In the genomic region with DNA sequence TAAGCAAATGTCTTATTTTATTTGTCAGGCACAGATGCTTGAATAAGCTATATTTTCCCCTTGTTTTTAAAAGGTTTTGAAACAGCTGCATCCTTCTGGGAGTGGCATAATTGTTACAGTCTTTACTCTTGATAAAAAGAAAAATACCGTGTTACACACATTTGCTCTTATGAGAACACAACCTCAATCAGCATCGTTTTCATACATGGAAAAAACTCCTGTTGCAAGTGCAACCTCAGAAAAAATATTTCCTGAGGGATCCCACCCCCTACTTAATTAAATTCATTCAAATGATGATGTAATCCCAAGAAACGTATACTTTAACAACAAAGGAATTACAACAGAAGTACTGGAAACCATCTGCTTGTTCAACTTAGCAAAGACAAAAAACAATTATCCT, we compare ENCODE assay signal across 27 cellular contexts. TPM values are rescaled to one million over a fixed set of nuclear protein-coding genes. Genes with fewer than 3 reads are reported as not detected.
DNase-seq lines count a peak whose midpoint lies in the region; ATAC-seq and TF ChIP-seq lines count a peak whose summit lies in the region.
"Had no signal": no experiment of that assay in that cellular context is flagged by ENCODE, and none has a peak within 500 bp of the region (broad histone marks: within the 10 kb centered on the region; RNA-seq: fewer than 3 reads in every experiment).

No MANE protein-coding gene starts in this region.

- 0 out of 2 replicates have a peak overlapping the region, but pooled peaks have one; percentile 4 for H3K4ac ChIP-seq in IMR-90 (ENCODE audit: low read depth, low read length)

- no peak overlapping the region for H2AK5ac ChIP-seq in IMR-90 (ENCODE audit: low read depth, low read length)

- H3K4me1 ChIP-seq in IMR-90 (ENCODE audit: control insufficient read depth, insufficient read depth, low read length) = peaks cover 15% of the 10 kb centered on the region
- H3K4me1 ChIP-seq: prostate gland had no signal

- no peak overlapping the region for H2AFZ ChIP-seq in IMR-90 (replicated peaks; ENCODE audit: low read length, poor library complexity)

- no peak overlapping the region for H3K9ac ChIP-seq in IMR-90 (ENCODE audit: low read depth, low read length)
- H3K9ac ChIP-seq: KMS-11 had no signal

- DNase-seq in AG10803 (ENCODE audit: low read depth) (peak; percentile 48), IMR-90 (peak; percentile 51), cardiac fibroblast (ENCODE audit: low read depth in 2 of 2) (peak; percentile 20 to 27), fibroblast of the conjunctiva (ENCODE audit: low read depth) (peak; percentile 70), occipital lobe (lab: John Stamatoyannopoulos, UW) (no peak), glomerular visceral epithelial cell (ENCODE audit: extremely low spot score) (no peak), GM20000 (ENCODE audit: low spot score) (no peak)
- DNase-seq: activated CD4-positive, alpha-beta T cell treated with anti-CD3 and anti-CD28 coated beads for 36 hours; activated CD8-positive, alpha-beta T cell treated with anti-CD3 and anti-CD28 coated beads, Interleukin-2, amount 10 ng/mL, durations not matched to agents 7 days and 5 days; activated naive CD8-positive, alpha-beta T cell treated with anti-CD3 and anti-CD28 coated beads for 36 hours; activated T-cell treated with anti-CD3 and anti-CD28 coated beads for 4 hours; Calu3; dorsolateral prefrontal cortex; H7; heart right ventricle; left cardiac atrium; MV-4-11; PC-3; stimulated activated CD4-positive, alpha-beta T cell treated with anti-CD3 and anti-CD28 coated beads, Interleukin-15, amount 100 ng/mL, for 24 hours; stimulated activated naive B cell treated with anti-CD40 and anti-IgM and Interleukin-4, amounts not matched to agents 10 μg/mL and 1 μg/mL and 100 μg/mL, for 72 hours; upper lobe of right lung had no signal

- no TSS peak for BruUV-seq in IMR-90 (replicated peaks; lab: Mats Ljungman, UMichigan)

- H3K9me3 ChIP-seq in IMR-90 (ENCODE audit: control insufficient read depth, insufficient read depth, low read length) = no peaks in the 10 kb centered on the region
- H3K9me3 ChIP-seq: heart right ventricle, neutrophil, prostate gland, upper lobe of right lung had no signal

- no peaks in the 10 kb centered on the region for H3K27me3 ChIP-seq in IMR-90 (ENCODE audit: control insufficient read depth, insufficient read depth, low read length)
- H3K27me3 ChIP-seq: dorsolateral prefrontal cortex, heart right ventricle, neutrophil, upper lobe of right lung had no signal

- no peak for ATAC-seq in IMR-90 (ENCODE audit: low read depth)
- no peak for ATAC-seq in HG03432 (IDR thresholded peaks at IDR 0.05; ENCODE audit: unreplicated experiment)
- ATAC-seq: activated CD4-positive, alpha-beta T cell treated with anti-CD3 and anti-CD28 coated beads for 36 hours; activated CD8-positive, alpha-beta T cell treated with anti-CD3 and anti-CD28 coated beads, Interleukin-2, amount 10 ng/mL, durations not matched to agents 7 days and 5 days; left cardiac atrium; PC-3; Right ventricle myocardium inferior; stimulated activated naive B cell treated with anti-CD40 and anti-IgM and Interleukin-4, amounts not matched to agents 10 μg/mL and 1 μg/mL and 100 μg/mL, for 72 hours had no signal

- H4K5ac ChIP-seq in IMR-90 (ENCODE audit: low read depth, low read length) = no peak overlapping the region

- H4K20me1 ChIP-seq in IMR-90 (ENCODE audit: insufficient read depth, low read length) = no peaks in the 10 kb centered on the region

- H3K4me3 ChIP-seq in AG10803 (ENCODE audit: low read length) (no peak overlapping the region), IMR-90 (ENCODE audit: insufficient read depth, low read depth, low read length) (no peak overlapping the region), cardiac fibroblast (replicated peaks in 1 of 2; ENCODE audit: low read depth in 2 of 2, low read length in 2 of 2) (no peak overlapping the region)
- H3K4me3 ChIP-seq: heart right ventricle, prostate gland, upper lobe of right lung had no signal

- dilution Hi-C loops in IMR-90 (cut with HindIII; ENCODE audit: low sequenced_read_pairs, unreplicated experiment) = no loop called here

- no peak overlapping the region for H2BK15ac ChIP-seq in IMR-90 (ENCODE audit: low read depth, low read length)

- POLR2A ChIA-PET in IMR-90 (lab: Charles Lee; ENCODE audit: unreplicated experiment) = no interaction called here

- peaks cover 4% of the 10 kb centered on the region; the same call in 1 of the 2 replicates for H3K9me1 ChIP-seq in IMR-90 (ENCODE audit: insufficient read depth, low read length)

- peak overlapping the region; percentile 57; the same call in 1 of the 2 replicates for H3K27ac ChIP-seq in IMR-90 (ENCODE audit: insufficient read depth, low read length)
- H3K27ac ChIP-seq: C4-2B, dorsolateral prefrontal cortex, KMS-11, neutrophil, prostate gland, upper lobe of right lung had no signal

- no peak overlapping the region for H3K4me2 ChIP-seq in IMR-90 (ENCODE audit: low read depth, low read length)
- H3K4me2 ChIP-seq: KMS-11 had no signal

- H3K56ac ChIP-seq in IMR-90 (ENCODE audit: extremely low read depth, insufficient read depth, low read length) = no peak overlapping the region

- H4K91ac ChIP-seq in IMR-90 (ENCODE audit: insufficient read depth, low read depth, low read length) = peak overlapping the region; percentile 53; the same call in 1 of the 2 replicates

- peak overlapping the region; percentile 79; the same call in 1 of the 2 replicates for H3K18ac ChIP-seq in IMR-90 (ENCODE audit: low read depth, low read length)

- CTCF ChIA-PET in IMR-90 (lab: Yijun Ruan, JAX) = interaction anchor here (1.3 kb wide), 1 partner anchor 16 kb away, joined by 4 read pairs; no protein-coding TSS in a partner anchor

- no peak for TF ChIP-seq POLR2A in IMR-90 (IDR thresholded peaks at IDR 0.05; ENCODE audit: low read depth, low read length)

- no peak for TF ChIP-seq CTCF in AG10803 (conservative IDR thresholded peaks at IDR 0.05; ENCODE audit: low read length)
- TF ChIP-seq CTCF in IMR-90 (conservative IDR thresholded peaks at IDR 0.05; ENCODE audit: low read depth, low read length) = no peak
- no peak for TF ChIP-seq CTCF in cardiac fibroblast (IDR thresholded peaks at IDR 0.05; ENCODE audit: low read depth, low read length)
- no peak for TF ChIP-seq CTCF in GM20000 (IDR thresholded peaks at IDR 0.05; ENCODE audit: extremely low read depth, missing control alignments)

- peaks cover 7% of the 10 kb centered on the region for H3K36me3 ChIP-seq in IMR-90 (ENCODE audit: control insufficient read depth, insufficient read depth, low read length)
- H3K36me3 ChIP-seq: neutrophil, prostate gland, upper lobe of right lung had no signal

- no peak overlapping the region for H2BK120ac ChIP-seq in IMR-90 (ENCODE audit: low read depth, low read length)

- no peak for TF ChIP-seq RAD21 in IMR-90 (IDR thresholded peaks at IDR 0.05; ENCODE audit: low read length)

- no peak overlapping the region for H2AK9ac ChIP-seq in IMR-90 (replicated peaks; ENCODE audit: low read depth, low read length, poor library complexity)

- H3K79me1 ChIP-seq in IMR-90 (ENCODE audit: low read depth in 1 of 2, low read length in 2 of 2) = peaks cover 3 to 4% of the 10 kb centered on the region in 2 experiments; a peak in 2 of 4 replicates

- intact Hi-C loops in IMR-90 (cut with micrococcal nuclease) = no loop called here

- 0 out of 4 replicates have a peak overlapping the region, but pooled peaks of 1 of the 2 experiments have one; percentile 20 for H4K8ac ChIP-seq in IMR-90 (ENCODE audit: low read depth in 2 of 2, low read length in 2 of 2)

- H2BK20ac ChIP-seq in IMR-90 (ENCODE audit: low read depth, low read length) = no peak overlapping the region; the same call in 1 of the 2 replicates

- 0 out of 2 replicates have a peak overlapping the region, but pooled peaks have one; percentile 29 for H3K14ac ChIP-seq in IMR-90 (replicated peaks; ENCODE audit: low read depth, low read length)

- no CpG with 5 or more reads among the region's 3 CpGs for WGBS in IMR-90 (ENCODE audit: extremely low coverage in 2 of 2, insufficient read length in 1 of 2), 2 experiments

- H3K23ac ChIP-seq in IMR-90 (ENCODE audit: low read depth, low read length) = no peak overlapping the region

- no peak overlapping the region for H2BK5ac ChIP-seq in IMR-90 (ENCODE audit: low read depth, low read length, poor library complexity, severe bottlenecking)

- in situ Hi-C loops in IMR-90 (cut with MboI; ENCODE audit: low sequenced_read_pairs) = no loop called here

TF ChIP-seq in IMR-90, 13 proteins besides CTCF, POLR2A, EP300 and RAD21:
- TF ChIP-seq CEBPB (IDR thresholded peaks at IDR 0.05; ENCODE audit: low read depth, low read length) (peak; percentile 31; the same call in 1 of the 2 replicates), SMC3 (IDR thresholded peaks at IDR 0.05; ENCODE audit: low read depth, low read length) (no peak)

RNA-seq across cellular contexts. Expression of a gene that starts 58.6 kb away (rescaled TPM):
- total RNA-seq in IMR-90 (2012; rRNA removed) (17.6 and 20.8 TPM in 2 replicates), occipital lobe (18.4 TPM)
- polyA plus RNA-seq in IMR-90 (2012; rRNA removed) = 11.6 and 12.2 TPM in 2 replicates
- 6.7 and 8.0 TPM in 2 replicates for polyA plus RNA-seq in IMR-90 (2012; cell fraction: cytosol; rRNA removed)
- 4.1 and 15.1 TPM in 2 replicates for polyA plus RNA-seq in IMR-90 (2012; cell fraction: nucleus; rRNA removed; ENCODE audit: low replicate concordance)

Comparison
In these comparisons a context has a peak if more than half of its experiments do, and no peak if none do; other contexts are left out.
1. DNase-seq: peak in AG10803 (single experiment), IMR-90 (single experiment), cardiac fibroblast (2 of 2) and fibroblast of the conjunctiva (single experiment); none in occipital lobe (single experiment), glomerular visceral epithelial cell (single experiment) and GM20000 (single experiment).